ENCODE assay signal across 10 cellular contexts in the genomic region with DNA sequence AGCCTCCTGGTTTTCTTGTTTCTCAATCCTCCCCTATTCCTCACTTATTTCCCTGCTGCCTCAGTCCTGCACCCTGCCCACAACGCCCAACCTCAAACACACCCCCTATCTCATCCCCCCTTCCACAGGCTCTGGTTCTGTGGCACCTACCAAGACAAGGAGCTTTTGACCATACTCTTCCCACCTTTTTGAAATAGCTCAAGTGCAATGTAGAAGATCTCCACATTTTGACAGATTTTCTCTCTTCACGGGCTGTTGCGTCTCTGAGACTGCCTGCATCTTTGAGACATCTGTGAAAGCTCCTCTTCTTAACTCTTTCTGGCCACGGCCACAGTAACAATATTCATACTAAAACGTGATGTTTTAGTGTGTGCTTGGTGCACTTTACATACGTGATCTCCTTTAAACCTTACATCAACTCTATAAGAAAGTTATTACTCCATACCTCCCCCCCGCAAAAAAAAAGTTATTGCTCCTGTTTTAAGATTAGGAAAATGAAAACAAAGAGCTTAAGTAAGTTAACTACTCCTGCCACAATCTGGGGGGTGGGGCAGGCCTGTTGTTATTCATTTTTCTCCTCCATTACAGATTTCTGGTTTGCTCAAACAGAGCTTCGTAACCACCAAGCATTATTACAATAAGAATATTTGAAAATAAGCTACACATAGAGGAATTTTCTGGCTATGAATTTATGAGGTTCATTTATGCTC. TPM values are rescaled to one million over a fixed set of nuclear protein-coding genes. Genes with fewer than 3 reads are reported as not detected.
DNase-seq lines count a peak whose midpoint lies in the region; ATAC-seq and TF ChIP-seq lines count a peak whose summit lies in the region.
"Had no signal": no experiment of that assay in that cellular context is flagged by ENCODE, and none has a peak within 500 bp of the region (broad histone marks: within the 10 kb centered on the region; RNA-seq: fewer than 3 reads in every experiment).

No MANE protein-coding gene starts in this region.

- H3K4me1 ChIP-seq in stomach smooth muscle (ENCODE audit: control insufficient read depth, insufficient read depth, low read length) = peaks cover 9% of the 10 kb centered on the region

- peaks cover 46% of the 10 kb centered on the region for H3K4me1 Mint-ChIP-seq in activated naive CD4-positive, alpha-beta T cell treated with anti-CD3 and anti-CD28 coated beads, Interleukin-2, amount 10 ng/mL, durations not matched to agents 7 days and 5 days
- H3K4me1 Mint-ChIP-seq in glutamatergic neuron (ENCODE audit: low read depth, unreplicated experiment) = peaks cover 26% of the 10 kb centered on the region

- H3K27me3 Mint-ChIP-seq in activated naive CD4-positive, alpha-beta T cell treated with anti-CD3 and anti-CD28 coated beads, Interleukin-2, amount 10 ng/mL, durations not matched to agents 7 days and 5 days = no peaks in the 10 kb centered on the region
- H3K27me3 Mint-ChIP-seq in glutamatergic neuron (ENCODE audit: unreplicated experiment) = peaks cover 12% of the 10 kb centered on the region

- H3K36me3 Mint-ChIP-seq in activated naive CD4-positive, alpha-beta T cell treated with anti-CD3 and anti-CD28 coated beads, Interleukin-2, amount 10 ng/mL, durations not matched to agents 7 days and 5 days = peaks cover 27% of the 10 kb centered on the region
- H3K36me3 Mint-ChIP-seq in glutamatergic neuron (ENCODE audit: unreplicated experiment) = no peaks in the 10 kb centered on the region

- H3K9me3 ChIP-seq in stomach smooth muscle (ENCODE audit: control insufficient read depth in 2 of 2, low read length in 2 of 2) = no peaks in the 10 kb centered on the region

- ATAC-seq in GM18520 (IDR thresholded peaks at IDR 0.05; ENCODE audit: unreplicated experiment) = no peak
- no peak for ATAC-seq in HG02588 (IDR thresholded peaks at IDR 0.05; ENCODE audit: unreplicated experiment)

- peak overlapping the region; percentile 93 for H3K27ac Mint-ChIP-seq in activated naive CD4-positive, alpha-beta T cell treated with anti-CD3 and anti-CD28 coated beads, Interleukin-2, amount 10 ng/mL, durations not matched to agents 7 days and 5 days
- H3K27ac Mint-ChIP-seq in glutamatergic neuron (ENCODE audit: unreplicated experiment) = no peak overlapping the region

- TF ChIP-seq CTCF in glutamatergic neuron (IDR thresholded peaks at IDR 0.05; ENCODE audit: partially characterized antibody, unreplicated experiment) = no peak

- CTCF ChIA-PET in activated naive CD4-positive, alpha-beta T cell treated with anti-CD3 and anti-CD28 coated beads, Interleukin-2, amount 10 ng/mL, durations not matched to agents 7 days and 5 days (lab: Charles Lee) = interaction anchor here (0.6 to 1.2 kb wide), 5 partner anchors 69 to 221 kb away, joined by 3 to 7 read pairs (median 3); no protein-coding TSS in a partner anchor

- no peak for DNase-seq in activated naive CD4-positive, alpha-beta T cell treated with anti-CD3 and anti-CD28 coated beads, Interleukin-2, amount 10 ng/mL, durations not matched to agents 7 days and 5 days
- DNase-seq in activated naive CD4-positive, alpha-beta T cell treated with Interleukin-2 at 50 U/mL for 16 hours = no peak
- DNase-seq in SW480 (ENCODE audit: low spot score) = peak; percentile 16
- DNase-seq in glutamatergic neuron = no peak
- no peak for DNase-seq in C1 segment of cervical spinal cord (lab: John Stamatoyannopoulos, UW)
- DNase-seq: islet precursor cell, NCI-H1436 treated with DMSO at 0.1 percent for 48 hours had no signal

- H3K27ac ChIP-seq in stomach smooth muscle (ENCODE audit: low read length) = peak overlapping the region; percentile 88

- no peaks in the 10 kb centered on the region for H3K27me3 ChIP-seq in stomach smooth muscle (ENCODE audit: control insufficient read depth in 1 of 2, insufficient read depth in 2 of 2, low read length in 2 of 2)

- H3K9ac ChIP-seq in stomach smooth muscle (ENCODE audit: low read length in 2 of 2) = peak overlapping the region; percentile 43 to 97

- H3K4me3 Mint-ChIP-seq in activated naive CD4-positive, alpha-beta T cell treated with anti-CD3 and anti-CD28 coated beads, Interleukin-2, amount 10 ng/mL, durations not matched to agents 7 days and 5 days = peak overlapping the region; percentile 77
- peak overlapping the region; percentile 81 for H3K4me3 Mint-ChIP-seq in glutamatergic neuron (ENCODE audit: unreplicated experiment)

- no peaks in the 10 kb centered on the region for H3K9me3 Mint-ChIP-seq in activated naive CD4-positive, alpha-beta T cell treated with anti-CD3 and anti-CD28 coated beads, Interleukin-2, amount 10 ng/mL, durations not matched to agents 7 days and 5 days
- peaks cover 14% of the 10 kb centered on the region for H3K9me3 Mint-ChIP-seq in glutamatergic neuron (ENCODE audit: unreplicated experiment)

- H3K4me3 ChIP-seq in stomach smooth muscle (ENCODE audit: low read length in 2 of 2) = peak overlapping the region; percentile 93 to 98

- no peaks in the 10 kb centered on the region for H3K36me3 ChIP-seq in stomach smooth muscle (ENCODE audit: control insufficient read depth in 2 of 2, insufficient read depth in 2 of 2, low read length in 2 of 2)

RNA-seq across cellular contexts. Expression of gene SERBP1, which starts 1.8 kb away (rescaled TPM):
- total RNA-seq in glutamatergic neuron (ENCODE audit: unreplicated experiment) = 159 TPM
